7 cellular contexts compared by ENCODE assay signal in genomic region chr1:231337043-231337471, GRCh38. TPM values are rescaled to one million over a fixed set of nuclear protein-coding genes. Genes with fewer than 3 reads are reported as not detected.
DNase-seq lines count a peak whose midpoint lies in the region; ATAC-seq and TF ChIP-seq lines count a peak whose summit lies in the region.

No MANE protein-coding gene starts in this region.

- TF ChIP-seq POLR2A in gastrocnemius medialis (IDR thresholded peaks at IDR 0.05): no peak

- H3K27me3 Mint-ChIP-seq in activated CD4-positive, alpha-beta memory T cell treated with anti-CD3 and anti-CD28 coated beads, Interleukin-2, amount 10 ng/mL, durations not matched to agents 7 days and 5 days: peaks cover 2% of the 10 kb centered on the region

- H3K27ac ChIP-seq in gastrocnemius medialis: peak overlapping the region; percentile 88 to 92 (median 90)

- peaks cover 0 to 5% of the 10 kb centered on the region in 2 donors for H3K36me3 ChIP-seq in gastrocnemius medialis

- peaks cover 64% of the 10 kb centered on the region for H3K4me1 Mint-ChIP-seq in activated CD4-positive, alpha-beta memory T cell treated with anti-CD3 and anti-CD28 coated beads, Interleukin-2, amount 10 ng/mL, durations not matched to agents 7 days and 5 days

- peak overlapping the region; percentile 97 for H3K4me3 Mint-ChIP-seq in activated CD4-positive, alpha-beta memory T cell treated with anti-CD3 and anti-CD28 coated beads, Interleukin-2, amount 10 ng/mL, durations not matched to agents 7 days and 5 days

- no peak for DNase-seq in activated CD4-positive, alpha-beta memory T cell treated with anti-CD3 and anti-CD28 coated beads, Interleukin-2, amount 10 ng/mL, durations not matched to agents 7 days and 5 days
- DNase-seq in left ventricle myocardium superior: no peak
- peak in 1 of 2 donors; percentile 38 for DNase-seq in gastrocnemius medialis
- DNase-seq in GM20000 (ENCODE audit: low spot score): no peak
- DNase-seq in NOMO-1 treated with dmso at 0.1 percent for 144 hours (lab: John Stamatoyannopoulos, UW; ENCODE audit: unreplicated experiment): no peak

- H3K9me3 ChIP-seq in gastrocnemius medialis: no peaks in the 10 kb centered on the region

- ATAC-seq in GM19035 (IDR thresholded peaks at IDR 0.05; ENCODE audit: unreplicated experiment) (peak; percentile 8), HG03066 (IDR thresholded peaks at IDR 0.05; ENCODE audit: low read depth, unreplicated experiment) (peak; percentile 9), left ventricle myocardium superior (peak; percentile 22), gastrocnemius medialis (peak; percentile 5 to 27)

- peak overlapping the region; percentile 75 to 91 (median 77) for H3K4me3 ChIP-seq in gastrocnemius medialis

- peaks cover 44 to 46% of the 10 kb centered on the region in 2 donors for H3K4me1 ChIP-seq in gastrocnemius medialis

- POLR2A ChIA-PET in activated CD4-positive, alpha-beta memory T cell treated with anti-CD3 and anti-CD28 coated beads, Interleukin-2, amount 10 ng/mL, durations not matched to agents 7 days and 5 days (lab: Charles Lee): interaction anchor here (1.0 to 6.5 kb wide), 25 partner anchors 9 to 380 kb away, joined by 3 to 64 read pairs (median 4); partner anchors contain the start of genes ARV1, DISC1, EGLN1 and GNPAT

- peak overlapping the region; percentile 98 for H3K27ac Mint-ChIP-seq in activated CD4-positive, alpha-beta memory T cell treated with anti-CD3 and anti-CD28 coated beads, Interleukin-2, amount 10 ng/mL, durations not matched to agents 7 days and 5 days

- no peaks in the 10 kb centered on the region for H3K9me3 Mint-ChIP-seq in activated CD4-positive, alpha-beta memory T cell treated with anti-CD3 and anti-CD28 coated beads, Interleukin-2, amount 10 ng/mL, durations not matched to agents 7 days and 5 days

- no peaks in the 10 kb centered on the region for H3K27me3 ChIP-seq in gastrocnemius medialis

- H3K36me3 Mint-ChIP-seq in activated CD4-positive, alpha-beta memory T cell treated with anti-CD3 and anti-CD28 coated beads, Interleukin-2, amount 10 ng/mL, durations not matched to agents 7 days and 5 days (ENCODE audit: low read depth): peaks cover 61% of the 10 kb centered on the region

- intact Hi-C loops in left ventricle myocardium superior (cut with micrococcal nuclease) (no loop called here), gastrocnemius medialis (cut with DNase I; ENCODE audit: low total_unique reads) (loop anchor here (2.0 to 5.0 kb wide), 3 partner anchors 96 to 255 kb away; partner anchors contain the start of gene GNPAT)

- in situ Hi-C loops in gastrocnemius medialis (cut with MboI; ENCODE audit: low sequenced_read_pairs in 4 of 4): loop anchor here in 1 of 4 donors (10.0 kb wide), 1 partner anchor 92 kb away; the partner anchor contains the start of gene GNPAT

- CTCF ChIA-PET in activated CD4-positive, alpha-beta memory T cell treated with anti-CD3 and anti-CD28 coated beads, Interleukin-2, amount 10 ng/mL, durations not matched to agents 7 days and 5 days (lab: Charles Lee): interaction anchor here (0.5 to 2.8 kb wide), 14 partner anchors 12 to 419 kb away, joined by 3 to 19 read pairs (median 5); partner anchors contain the start of gene TSNAX

- TF ChIP-seq CTCF in gastrocnemius medialis (IDR thresholded peaks at IDR 0.05 in 4 of 5, conservative IDR thresholded peaks at IDR 0.05 in 1 of 5) (no peak), GM20000 (IDR thresholded peaks at IDR 0.05; ENCODE audit: extremely low read depth, missing control alignments) (no peak)

RNA-seq across cellular contexts. Expression of gene EXOC8, which starts 0.6 kb away (rescaled TPM):
- total RNA-seq in activated CD4-positive, alpha-beta memory T cell treated with anti-CD3 and anti-CD28 coated beads, Interleukin-2, amount 10 ng/mL, durations not matched to agents 7 days and 5 days: 10 to 100 TPM; 21.9 to 22.7 TPM
- total RNA-seq in left ventricle myocardium superior (11.1 TPM), gastrocnemius medialis (10 to 100 TPM; 25.4 to 50.9 (median 38.2) TPM)

RNA-seq across cellular contexts. Expression of gene SPRTN, which starts 1.0 kb away (rescaled TPM):
- 10 to 100 TPM; 14.8 to 15.6 TPM for total RNA-seq in activated CD4-positive, alpha-beta memory T cell treated with anti-CD3 and anti-CD28 coated beads, Interleukin-2, amount 10 ng/mL, durations not matched to agents 7 days and 5 days
- total RNA-seq in left ventricle myocardium superior (6.6 TPM), gastrocnemius medialis (10 to 100 TPM in 3 of 4 donors, 1 to 10 TPM in 1; 8.7 to 15.1 (median 10.7) TPM)
